8 cellular contexts compared by ENCODE assay signal in the genomic region with DNA sequence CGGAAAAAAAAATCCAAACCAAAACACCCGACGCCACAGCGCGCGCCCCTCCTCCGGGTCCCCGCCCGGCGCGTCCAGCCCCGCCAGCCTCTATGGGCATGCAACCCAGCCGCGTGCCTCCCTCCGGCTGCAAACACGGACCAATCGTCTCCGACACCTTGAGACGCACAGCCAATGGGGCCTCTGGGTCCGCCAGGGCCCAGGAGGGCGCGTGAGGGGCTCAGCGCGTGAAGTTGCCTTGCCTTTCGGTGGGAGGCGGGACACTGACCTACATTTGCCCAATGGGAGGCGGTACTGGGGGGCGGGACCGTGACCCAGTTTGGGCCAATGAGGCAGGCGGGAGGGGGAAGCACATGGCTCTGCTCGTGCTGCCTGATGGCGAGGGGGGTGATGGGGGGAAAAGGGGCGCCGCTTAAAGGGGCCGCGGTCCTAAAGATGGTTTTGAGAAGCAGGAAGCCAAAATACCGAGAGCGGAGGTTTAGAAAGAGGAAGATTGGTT. TPM values are rescaled to one million over a fixed set of nuclear protein-coding genes. Genes with fewer than 3 reads are reported as not detected.
DNase-seq lines count a peak whose midpoint lies in the region; ATAC-seq and TF ChIP-seq lines count a peak whose summit lies in the region.

No MANE protein-coding gene starts in this region.

- CTCF ChIA-PET in activated CD4-positive, alpha-beta T cell treated with anti-CD3 and anti-CD28 coated beads for 36 hours (lab: Charles Lee): interaction anchor here (0.7 kb wide), 1 partner anchor 274 kb away, joined by 4 read pairs; a partner anchor contains a TSS

- no peaks in the 10 kb centered on the region for H3K9me3 Mint-ChIP-seq in activated CD4-positive, alpha-beta T cell treated with anti-CD3 and anti-CD28 coated beads for 36 hours (ENCODE audit: low read depth)
- no peaks in the 10 kb centered on the region for H3K9me3 Mint-ChIP-seq in chondrocyte (ENCODE audit: low read depth)

- peaks cover 54% of the 10 kb centered on the region for H3K4me1 Mint-ChIP-seq in activated CD4-positive, alpha-beta T cell treated with anti-CD3 and anti-CD28 coated beads for 36 hours
- H3K4me1 Mint-ChIP-seq in chondrocyte (ENCODE audit: low read depth): peaks cover 43% of the 10 kb centered on the region

- peak overlapping the region; percentile 83 for H3K4me3 Mint-ChIP-seq in activated CD4-positive, alpha-beta T cell treated with anti-CD3 and anti-CD28 coated beads for 36 hours
- peak overlapping the region; percentile 94 for H3K4me3 Mint-ChIP-seq in chondrocyte (ENCODE audit: unreplicated experiment)

- H3K36me3 Mint-ChIP-seq in activated CD4-positive, alpha-beta T cell treated with anti-CD3 and anti-CD28 coated beads for 36 hours (ENCODE audit: low read depth): peaks cover 11% of the 10 kb centered on the region
- no peaks in the 10 kb centered on the region for H3K36me3 Mint-ChIP-seq in chondrocyte (ENCODE audit: low read depth)

- peak; percentile 73 for ATAC-seq in HG03442 (IDR thresholded peaks at IDR 0.05; ENCODE audit: unreplicated experiment)
- peak; percentile 75 for ATAC-seq in activated CD4-positive, alpha-beta T cell treated with anti-CD3 and anti-CD28 coated beads for 36 hours

- POLR2A ChIA-PET in activated CD4-positive, alpha-beta T cell treated with anti-CD3 and anti-CD28 coated beads for 36 hours (lab: Charles Lee): interaction anchor here (1.3 kb wide), 1 partner anchor 18 kb away, joined by 3 read pairs; a partner anchor contains a TSS

- no peaks in the 10 kb centered on the region for H3K27me3 Mint-ChIP-seq in activated CD4-positive, alpha-beta T cell treated with anti-CD3 and anti-CD28 coated beads for 36 hours
- H3K27me3 Mint-ChIP-seq in chondrocyte (ENCODE audit: low read depth): no peaks in the 10 kb centered on the region

- peak overlapping the region; percentile 99 for H3K27ac Mint-ChIP-seq in activated CD4-positive, alpha-beta T cell treated with anti-CD3 and anti-CD28 coated beads for 36 hours
- H3K27ac Mint-ChIP-seq in chondrocyte (ENCODE audit: unreplicated experiment): peak overlapping the region; percentile 100

- no peak for TF ChIP-seq CTCF in chondrocyte (IDR thresholded peaks at IDR 0.05)

- DNase-seq in Ammon's horn (ENCODE audit: low spot score) (peak; percentile 100), GM19240 (ENCODE audit: insufficient read length, low spot score) (peak; percentile 90), NCI-H510A treated with DMSO at 0.1 percent for 48 hours (lab: John Stamatoyannopoulos, UW) (peak; percentile 90), chondrocyte (ENCODE audit: low spot score) (peak; percentile 99), kidney tubule cell (ENCODE audit: low spot score) (peak; percentile 97)
- peak; percentile 98 for DNase-seq in activated CD4-positive, alpha-beta T cell treated with anti-CD3 and anti-CD28 coated beads for 36 hours
- DNase-seq in stimulated activated CD4-positive, alpha-beta T cell treated with anti-CD3 and anti-CD28 coated beads, Interleukin-1b, Interleukin-23, amount 100 ng/mL, for 1 hour (ENCODE audit: low read depth in 2 of 2): peak; percentile 98 to 100

- intact Hi-C loops in activated CD4-positive, alpha-beta T cell treated with anti-CD3 and anti-CD28 coated beads for 36 hours (cut with DNase I, micrococcal nuclease): loop anchor here (1.0 to 10.0 kb wide), 10 partner anchors 77 to 1523 kb away; a partner anchor contains a TSS

RNA-seq across cellular contexts. Expression of a gene that starts 0.3 kb away (rescaled TPM):
- 10 to 100 TPM in 1 of 2 experiments, 1 to 10 TPM in 1; 8.3 to 12.4 TPM for total RNA-seq in activated CD4-positive, alpha-beta T cell treated with anti-CD3 and anti-CD28 coated beads for 36 hours
- total RNA-seq in chondrocyte: 2.1 to 6.2 TPM (median 3.9 TPM) in 3 replicates

RNA-seq across cellular contexts. Expression of a gene that starts 8.5 kb away (rescaled TPM):
- 10 to 100 TPM; 11.5 to 18.0 TPM for total RNA-seq in activated CD4-positive, alpha-beta T cell treated with anti-CD3 and anti-CD28 coated beads for 36 hours
- 8.1 to 14.1 TPM (median 9.1 TPM) in 3 replicates for total RNA-seq in chondrocyte

RNA-seq across cellular contexts. Expression of a gene that starts 18.2 kb away (rescaled TPM):
- 10 to 100 TPM; 27.0 TPM for total RNA-seq in activated CD4-positive, alpha-beta T cell treated with anti-CD3 and anti-CD28 coated beads for 36 hours
- 18.6 to 26.5 TPM (median 20.7 TPM) in 3 replicates for total RNA-seq in chondrocyte

RNA-seq across cellular contexts. Expression of a gene that starts 18.5 kb away (rescaled TPM):
- total RNA-seq in activated CD4-positive, alpha-beta T cell treated with anti-CD3 and anti-CD28 coated beads for 36 hours: 1,000 to 10,000 TPM; 2,026 to 2,191 TPM
- 727 to 753 TPM (median 751 TPM) in 3 replicates for total RNA-seq in chondrocyte

RNA-seq across cellular contexts. Expression of a gene that starts 22.6 kb away (rescaled TPM):
- total RNA-seq in activated CD4-positive, alpha-beta T cell treated with anti-CD3 and anti-CD28 coated beads for 36 hours: 1 to 10 TPM; 1.5 to 4.1 TPM
- 0.38 to 0.77 TPM (median 0.67 TPM) in 3 replicates for total RNA-seq in chondrocyte

Comparison
In these comparisons a context has a peak if more than half of its experiments do, and no peak if none do; other contexts are left out.
1. Peak in every context shown above with its lines: DNase-seq and ATAC-seq.